8 cellular contexts compared by ENCODE assay signal in genomic region chr17:57986841-57987581, GRCh38. TPM values are rescaled to one million over a fixed set of nuclear protein-coding genes. Genes with fewer than 3 reads are reported as not detected.
A peak's percentile ranks its signal among the peaks of the same experiment; 100 is the strongest.
DNase-seq lines count a peak whose midpoint lies in the region; ATAC-seq and TF ChIP-seq lines count a peak whose summit lies in the region.

No MANE protein-coding gene starts in this region.

- H3K27me3 ChIP-seq in dorsolateral prefrontal cortex, result no peaks in the 10 kb centered on the region

- peaks cover 74% of the 10 kb centered on the region for H3K4me1 Mint-ChIP-seq in activated CD4-positive, alpha-beta T cell treated with anti-CD3 and anti-CD28 coated beads, Interleukin-2, amount 10 ng/mL, durations not matched to agents 7 days and 5 days

- H3K4me3 ChIP-seq in dorsolateral prefrontal cortex (peak overlapping the region; percentile 61 to 98 (median 86)), lower leg skin (ENCODE audit: low read depth, poor library complexity, severe bottlenecking) (peak overlapping the region; percentile 46)

- ATAC-seq in Right ventricle myocardium inferior (peak; percentile 47), HG03521 (IDR thresholded peaks at IDR 0.05; ENCODE audit: unreplicated experiment) (no peak)

- peak overlapping the region; percentile 90 for H3K4me3 Mint-ChIP-seq in activated CD4-positive, alpha-beta T cell treated with anti-CD3 and anti-CD28 coated beads, Interleukin-2, amount 10 ng/mL, durations not matched to agents 7 days and 5 days

- peak overlapping the region; percentile 80 to 100 (median 98) for H3K27ac ChIP-seq in dorsolateral prefrontal cortex

- POLR2A ChIA-PET in activated CD4-positive, alpha-beta T cell treated with anti-CD3 and anti-CD28 coated beads, Interleukin-2, amount 10 ng/mL, durations not matched to agents 7 days and 5 days (lab: Charles Lee), result interaction anchor here (0.6 kb wide), 1 partner anchor 21 kb away, joined by 3 read pairs; the partner anchor contains the start of gene SRSF1

- TF ChIP-seq POLR2A in lower leg skin (IDR thresholded peaks at IDR 0.05), result no peak

- TF ChIP-seq CTCF in dorsolateral prefrontal cortex (IDR thresholded peaks at IDR 0.05 in 54 of 56, conservative IDR thresholded peaks at IDR 0.05 in 2 of 56; ENCODE audit: low read depth in 1 of 56, partially characterized antibody in 56 of 56), result peak in 1 of 56 donors; percentile 15
- TF ChIP-seq CTCF in lower leg skin (IDR thresholded peaks at IDR 0.05), result no peak

- DNase-seq in Right ventricle myocardium inferior (ENCODE audit: missing footprints), result no peak
- no peak for DNase-seq in cardiac septum (ENCODE audit: low spot score)
- DNase-seq in KG1 (lab: John Stamatoyannopoulos, UW), result peak; percentile 28
- peak; percentile 34 for DNase-seq in activated CD4-positive, alpha-beta T cell treated with anti-CD3 and anti-CD28 coated beads, Interleukin-2, amount 10 ng/mL, durations not matched to agents 7 days and 5 days
- peak in 3 of 10 donors; percentile 16 to 54 (median 35) for DNase-seq in dorsolateral prefrontal cortex
- peak in 1 of 2 donors; percentile 88 for DNase-seq in lower leg skin (ENCODE audit: low spot score in 2 of 2)
- DNase-seq in stimulated activated CD8-positive, alpha-beta memory T cell treated with anti-CD3 and anti-CD28 coated beads, Interleukin-4, amount 100 ng/mL, for 24 hours (ENCODE audit: low read depth), result peak; percentile 26

- WGBS in lower leg skin, 2 donors, result 0% methylated on average over 38 of the region's 38 CpGs

- peak overlapping the region; percentile 90 for H3K27ac Mint-ChIP-seq in activated CD4-positive, alpha-beta T cell treated with anti-CD3 and anti-CD28 coated beads, Interleukin-2, amount 10 ng/mL, durations not matched to agents 7 days and 5 days

- intact Hi-C loops in Right ventricle myocardium inferior (cut with DNase I) (loop anchor here (1.0 to 5.0 kb wide), 2 partner anchors 95 to 110 kb away; no protein-coding TSS in a partner anchor), cardiac septum (cut with DNase I) (no loop called here), dorsolateral prefrontal cortex (cut with DNase I) (loop anchor here (5.0 kb wide), 3 partner anchors 35 to 95 kb away; no protein-coding TSS in a partner anchor), lower leg skin (cut with DNase I; ENCODE audit: low total_unique reads) (no loop called here)

- CTCF ChIA-PET in activated CD4-positive, alpha-beta T cell treated with anti-CD3 and anti-CD28 coated beads, Interleukin-2, amount 10 ng/mL, durations not matched to agents 7 days and 5 days (lab: Charles Lee), result interaction anchor here (0.7 to 2.4 kb wide), 9 partner anchors 12 to 228 kb away, joined by 3 to 11 read pairs (median 4); partner anchors contain the start of genes CUEDC1 and SRSF1

- H3K36me3 Mint-ChIP-seq in activated CD4-positive, alpha-beta T cell treated with anti-CD3 and anti-CD28 coated beads, Interleukin-2, amount 10 ng/mL, durations not matched to agents 7 days and 5 days (ENCODE audit: low read depth), result peaks cover 38% of the 10 kb centered on the region

- no peaks in the 10 kb centered on the region for H3K27me3 Mint-ChIP-seq in activated CD4-positive, alpha-beta T cell treated with anti-CD3 and anti-CD28 coated beads, Interleukin-2, amount 10 ng/mL, durations not matched to agents 7 days and 5 days

- H3K9me3 Mint-ChIP-seq in activated CD4-positive, alpha-beta T cell treated with anti-CD3 and anti-CD28 coated beads, Interleukin-2, amount 10 ng/mL, durations not matched to agents 7 days and 5 days, result no peaks in the 10 kb centered on the region

RNA-seq across cellular contexts. Expression of gene VEZF1, which starts 1.0 kb away (rescaled TPM):
- total RNA-seq in Right ventricle myocardium inferior, result 74.2 TPM
- 55.3 TPM for total RNA-seq in cardiac septum
- 10 to 100 TPM; 46.7 to 52.0 TPM for total RNA-seq in activated CD4-positive, alpha-beta T cell treated with anti-CD3 and anti-CD28 coated beads, Interleukin-2, amount 10 ng/mL, durations not matched to agents 7 days and 5 days
- 100 to 1,000 TPM in 1 of 120 experiments, 10 to 100 TPM in 119; 29.6 to 117 (median 50.6) TPM for total RNA-seq in dorsolateral prefrontal cortex
- 10 to 100 TPM; 30.3 to 56.1 (median 46.6) TPM for total RNA-seq in lower leg skin

RNA-seq across cellular contexts. Expression of gene SRSF1, which starts 20.0 kb away (rescaled TPM):
- total RNA-seq in Right ventricle myocardium inferior, result 92.8 TPM
- total RNA-seq in cardiac septum, result 105 TPM
- total RNA-seq in activated CD4-positive, alpha-beta T cell treated with anti-CD3 and anti-CD28 coated beads, Interleukin-2, amount 10 ng/mL, durations not matched to agents 7 days and 5 days, result 100 to 1,000 TPM; 363 to 365 TPM
- total RNA-seq in dorsolateral prefrontal cortex, result 100 to 1,000 TPM; 111 to 191 (median 137) TPM
- 100 to 1,000 TPM in 2 of 4 donors, 10 to 100 TPM in 2; 82.3 to 128 (median 104) TPM for total RNA-seq in lower leg skin

RNA-seq across cellular contexts. Expression of gene CUEDC1, which starts 31.8 kb away (rescaled TPM):
- 49.1 TPM for total RNA-seq in Right ventricle myocardium inferior
- 46.6 TPM for total RNA-seq in cardiac septum
- under 1 TPM in 1 of 2 experiments, not detected in 1; 0.47 TPM for total RNA-seq in activated CD4-positive, alpha-beta T cell treated with anti-CD3 and anti-CD28 coated beads, Interleukin-2, amount 10 ng/mL, durations not matched to agents 7 days and 5 days
- 100 to 1,000 TPM in 1 of 120 experiments, 10 to 100 TPM in 119; 17.3 to 105 (median 33.6) TPM for total RNA-seq in dorsolateral prefrontal cortex
- 10 to 100 TPM in 3 of 4 donors, 1 to 10 TPM in 1; 7.5 to 14.3 (median 12.7) TPM for total RNA-seq in lower leg skin

Comparison
In these comparisons a context has a peak if more than half of its experiments do, and no peak if none do; other contexts are left out.
1. intact Hi-C loops: an anchor here in Right ventricle myocardium inferior (1.0 to 5.0 kb wide) and dorsolateral prefrontal cortex (5.0 kb wide); none called in cardiac septum and lower leg skin.
2. DNase-seq: peak in KG1 (single experiment), activated CD4-positive, alpha-beta T cell treated with anti-CD3 and anti-CD28 coated beads, Interleukin-2, amount 10 ng/mL, durations not matched to agents 7 days and 5 days (single experiment) and stimulated activated CD8-positive, alpha-beta memory T cell treated with anti-CD3 and anti-CD28 coated beads, Interleukin-4, amount 100 ng/mL, for 24 hours (single experiment); none in Right ventricle myocardium inferior (single experiment) and cardiac septum (single experiment).
3. RNA of gene CUEDC1, which starts 31.8 kb away (total RNA-seq): 49.1 TPM in Right ventricle myocardium inferior (single experiment), 46.6 TPM in cardiac septum (single experiment), 17.3 to 105 TPM in dorsolateral prefrontal cortex and 7.5 to 14.3 TPM in lower leg skin; 0.47 TPM in activated CD4-positive, alpha-beta T cell treated with anti-CD3 and anti-CD28 coated beads, Interleukin-2, amount 10 ng/mL, durations not matched to agents 7 days and 5 days; every median in the first group is over 4 times any median in the second.